1 cellular context compared by ENCODE assay signal in genomic region chr20:34872604-34873224, GRCh38.
TF ChIP-seq lines count a peak whose summit lies in the region.

Gene GGT7, minus strand, starts transcription at chr20:34872856. Its CDS starts 41 bp downstream, at chr20:34872815.

TF ChIP-seq in HEK293, 187 proteins besides CTCF, POLR2A, EP300 and RAD21 (continued from another document):
- TF ChIP-seq ZNF791 (tag by site-specific recombination; IDR thresholded peaks at IDR 0.05) (no peak), ZNF501 (tag by site-specific recombination; IDR thresholded peaks at IDR 0.05) (no peak; the same call in 1 of the 2 replicates), KLF8 (tag by site-specific recombination; IDR thresholded peaks at IDR 0.05) (peak; percentile 88; the same call in 1 of the 2 replicates), ELK4 (IDR thresholded peaks at IDR 0.05; ENCODE audit: borderline replicate concordance, low read depth, low read length) (no peak), ZNF654 (tag by site-specific recombination; IDR thresholded peaks at IDR 0.05; ENCODE audit: low read depth) (no peak), KLF17 (tag by site-specific recombination; IDR thresholded peaks at IDR 0.05) (peak; percentile 66), ZFP37 (tag by site-specific recombination; IDR thresholded peaks at IDR 0.05) (peak; percentile 39; the same call in 1 of the 2 replicates), HOXC10 (CRISPR knock-in tag; IDR thresholded peaks at IDR 0.05) (no peak), ZNF548 (tag by site-specific recombination; IDR thresholded peaks at IDR 0.05) (no peak), ZFP3 (tag by site-specific recombination; IDR thresholded peaks at IDR 0.05; ENCODE audit: low read depth) (no peak), ZBTB10 (tag by site-specific recombination; IDR thresholded peaks at IDR 0.05) (0 out of 2 replicates have a peak, but pooled peaks have one; percentile 22), ZNF529 (tag by site-specific recombination; IDR thresholded peaks at IDR 0.05; ENCODE audit: insufficient replicate concordance) (no peak), YY1 (tag by site-specific recombination; IDR thresholded peaks at IDR 0.05) (peak; percentile 61; the same call in 1 of the 2 replicates), ZNF423 (tag by site-specific recombination; IDR thresholded peaks at IDR 0.05) (no peak), ZNF777 (tag by site-specific recombination; IDR thresholded peaks at IDR 0.05; ENCODE audit: borderline replicate concordance) (no peak), ZNF785 (tag by site-specific recombination; IDR thresholded peaks at IDR 0.05) (no peak), ZBTB11 (tag by site-specific recombination; conservative IDR thresholded peaks at IDR 0.05; ENCODE audit: low read depth) (peak; percentile 53), ZNF10 (tag by site-specific recombination; IDR thresholded peaks at IDR 0.05) (no peak), ZNF660 (tag by site-specific recombination; IDR thresholded peaks at IDR 0.05) (no peak), ZXDB (tag by site-specific recombination; IDR thresholded peaks at IDR 0.05) (peak; percentile 62; the same call in 1 of the 2 replicates), ZNF280C (tag by site-specific recombination; IDR thresholded peaks at IDR 0.05) (no peak), SP3 (tag by site-specific recombination; IDR thresholded peaks at IDR 0.05) (peak; percentile 93), ZNF555 (tag by site-specific recombination; conservative IDR thresholded peaks at IDR 0.05) (no peak), ZNF138 (tag by site-specific recombination; IDR thresholded peaks at IDR 0.05; ENCODE audit: borderline replicate concordance) (no peak), ZNF549 (tag by site-specific recombination; IDR thresholded peaks at IDR 0.05) (no peak), ZNF664 (tag by site-specific recombination; IDR thresholded peaks at IDR 0.05) (no peak), ZNF521 (tag by site-specific recombination; IDR thresholded peaks at IDR 0.05) (no peak), ZNF221 (tag by site-specific recombination; IDR thresholded peaks at IDR 0.05; ENCODE audit: borderline replicate concordance) (no peak), ZNF214 (tag by site-specific recombination; IDR thresholded peaks at IDR 0.05; ENCODE audit: borderline replicate concordance) (no peak), ZNF621 (tag by site-specific recombination; IDR thresholded peaks at IDR 0.05) (no peak), ZNF274 (IDR thresholded peaks at IDR 0.05; ENCODE audit: low read length) (no peak), ZNF274 (tag by site-specific recombination; IDR thresholded peaks at IDR 0.05; ENCODE audit: borderline replicate concordance) (no peak), ZBTB8A (tag by site-specific recombination; IDR thresholded peaks at IDR 0.05) (peak; percentile 73), ZNF488 (tag by site-specific recombination; IDR thresholded peaks at IDR 0.05) (no peak), KLF9 (tag by site-specific recombination; IDR thresholded peaks at IDR 0.05; ENCODE audit: low read depth) (peak; percentile 89), ZNF585B (tag by site-specific recombination; IDR thresholded peaks at IDR 0.05) (no peak), PRDM1 (tag by site-specific recombination; IDR thresholded peaks at IDR 0.05) (no peak), ZNF580 (tag by site-specific recombination; IDR thresholded peaks at IDR 0.05) (no peak), ZNF184 (tag by site-specific recombination; IDR thresholded peaks at IDR 0.05) (no peak), KLF7 (tag by site-specific recombination; IDR thresholded peaks at IDR 0.05; ENCODE audit: borderline replicate concordance) (peak; percentile 53; the same call in 1 of the 2 replicates), ZNF843 (tag by site-specific recombination; IDR thresholded peaks at IDR 0.05) (no peak), ZNF366 (tag by site-specific recombination; conservative IDR thresholded peaks at IDR 0.05) (peak; percentile 36; the same call in 1 of the 2 replicates), ZNF2 (tag by site-specific recombination; IDR thresholded peaks at IDR 0.05) (no peak), ZNF426 (tag by site-specific recombination; IDR thresholded peaks at IDR 0.05) (no peak), HOXA7 (CRISPR knock-in tag; IDR thresholded peaks at IDR 0.05; ENCODE audit: borderline replicate concordance) (no peak), ZNF23 (tag by site-specific recombination; IDR thresholded peaks at IDR 0.05; ENCODE audit: borderline replicate concordance) (no peak), ZNF830 (tag by site-specific recombination; IDR thresholded peaks at IDR 0.05; ENCODE audit: low read depth) (no peak), SP2 (tag by site-specific recombination; IDR thresholded peaks at IDR 0.05) (peak; percentile 88), ZNF239 (tag by site-specific recombination; IDR thresholded peaks at IDR 0.05) (no peak), ZNF768 (tag by site-specific recombination; IDR thresholded peaks at IDR 0.05) (no peak), ZNF394 (tag by site-specific recombination; IDR thresholded peaks at IDR 0.05; ENCODE audit: borderline replicate concordance) (0 out of 2 replicates have a peak, but pooled peaks have one; percentile 19)
